ENCODE assay signal across 9 cellular contexts in genomic region chrX:57918750-57919436, GRCh38. TPM values are rescaled to one million over a fixed set of nuclear protein-coding genes. Genes with fewer than 3 reads are reported as not detected.
DNase-seq lines count a peak whose midpoint lies in the region; ATAC-seq and TF ChIP-seq lines count a peak whose summit lies in the region.
"Had no signal": no experiment of that assay in that cellular context is flagged by ENCODE, and none has a peak within 500 bp of the region (broad histone marks: within the 10 kb centered on the region; RNA-seq: fewer than 3 reads in every experiment).

No MANE protein-coding gene starts in this region.

- H3K4me3 Mint-ChIP-seq in T-helper 17 cell, result no peak overlapping the region
- H3K4me3 Mint-ChIP-seq in activated naive CD8-positive, alpha-beta T cell treated with anti-CD3 and anti-CD28 coated beads for 36 hours, result no peak overlapping the region

- H3K4me3 ChIP-seq in left ventricle myocardium inferior (peak overlapping the region; percentile 35), uterus (no peak overlapping the region)

- no peaks in the 10 kb centered on the region for H3K9me3 Mint-ChIP-seq in activated naive CD8-positive, alpha-beta T cell treated with anti-CD3 and anti-CD28 coated beads for 36 hours

- no peaks in the 10 kb centered on the region for H3K27me3 Mint-ChIP-seq in T-helper 17 cell
- no peaks in the 10 kb centered on the region for H3K27me3 Mint-ChIP-seq in activated naive CD8-positive, alpha-beta T cell treated with anti-CD3 and anti-CD28 coated beads for 36 hours

- H3K36me3 ChIP-seq in left ventricle myocardium inferior (no peaks in the 10 kb centered on the region), uterus (no peaks in the 10 kb centered on the region)
- H3K36me3 ChIP-seq: neutrophil had no signal

- peak; percentile 44 for ATAC-seq in HG03159 (IDR thresholded peaks at IDR 0.05; ENCODE audit: unreplicated experiment)
- peak; percentile 46 for ATAC-seq in T-helper 17 cell
- no peak for ATAC-seq in GM21390 (IDR thresholded peaks at IDR 0.05; ENCODE audit: unreplicated experiment)

- TF ChIP-seq CTCF in left ventricle myocardium inferior (IDR thresholded peaks at IDR 0.05; ENCODE audit: borderline replicate concordance) (peak; percentile 60), uterus (IDR thresholded peaks at IDR 0.05) (peak; percentile 23 to 46 (median 45))

- H3K4me1 ChIP-seq in left ventricle myocardium inferior (no peaks in the 10 kb centered on the region), uterus (no peaks in the 10 kb centered on the region)

- H3K9me3 ChIP-seq in T-helper 17 cell (ENCODE audit: control insufficient read depth, low read length, poor library complexity, severe bottlenecking) (no peaks in the 10 kb centered on the region), left ventricle myocardium inferior (replicated peaks) (no peaks in the 10 kb centered on the region), uterus (no peaks in the 10 kb centered on the region)
- H3K9me3 ChIP-seq: neutrophil had no signal

- no peak overlapping the region for H3K27ac Mint-ChIP-seq in T-helper 17 cell
- H3K27ac Mint-ChIP-seq in activated naive CD8-positive, alpha-beta T cell treated with anti-CD3 and anti-CD28 coated beads for 36 hours, result no peak overlapping the region

- H3K27me3 ChIP-seq in left ventricle myocardium inferior (ENCODE audit: low read depth) (no peaks in the 10 kb centered on the region), uterus (no peaks in the 10 kb centered on the region)
- H3K27me3 ChIP-seq: neutrophil had no signal

- DNase-seq in activated CD4-positive, alpha-beta T cell treated with anti-CD3 and anti-CD28 coated beads for 48 hours, result peak; percentile 7
- no peak for DNase-seq in activated CD4-positive, alpha-beta T cell treated with anti-CD3 and anti-CD28 coated beads for 4 hours
- DNase-seq in T-helper 17 cell (peak in 1 of 3 donors; percentile 31), left ventricle myocardium inferior (peak; percentile 22), uterus (peak in 1 of 2 donors; percentile 21)
- no peak for DNase-seq in activated naive CD8-positive, alpha-beta T cell treated with anti-CD3 and anti-CD28 coated beads for 36 hours

- H3K27ac ChIP-seq in left ventricle myocardium inferior (replicated peaks) (no peak overlapping the region), uterus (no peak overlapping the region)
- H3K27ac ChIP-seq: neutrophil had no signal

- peaks cover 2% of the 10 kb centered on the region for H3K4me1 Mint-ChIP-seq in T-helper 17 cell
- no peaks in the 10 kb centered on the region for H3K4me1 Mint-ChIP-seq in activated naive CD8-positive, alpha-beta T cell treated with anti-CD3 and anti-CD28 coated beads for 36 hours

- no peaks in the 10 kb centered on the region for H3K36me3 Mint-ChIP-seq in T-helper 17 cell (ENCODE audit: low read depth)
- H3K36me3 Mint-ChIP-seq in activated naive CD8-positive, alpha-beta T cell treated with anti-CD3 and anti-CD28 coated beads for 36 hours, result no peaks in the 10 kb centered on the region

- intact Hi-C loops in left ventricle myocardium inferior (cut with micrococcal nuclease), result no loop called here
- intact Hi-C loops in uterus (cut with DNase I; ENCODE audit: low total_unique reads), result no loop called here

- TF ChIP-seq POLR2A in uterus (IDR thresholded peaks at IDR 0.05), result no peak

RNA-seq across cellular contexts. Expression of gene ZXDA, which starts 8.6 kb away (rescaled TPM):
- 10 to 100 TPM; 16.9 to 19.2 TPM for total RNA-seq in T-helper 17 cell
- 4.0 TPM for total RNA-seq in left ventricle myocardium inferior
- total RNA-seq in uterus, result 10 to 100 TPM in 2 of 4 donors, 1 to 10 TPM in 2; 4.4 to 19.9 (median 12.1) TPM
- 1 to 10 TPM; 3.7 TPM for total RNA-seq in activated naive CD8-positive, alpha-beta T cell treated with anti-CD3 and anti-CD28 coated beads for 36 hours

Comparison
In these comparisons a context has a peak if more than half of its experiments do, and no peak if none do; other contexts are left out.
1. DNase-seq: peak in activated CD4-positive, alpha-beta T cell treated with anti-CD3 and anti-CD28 coated beads for 48 hours (single experiment) and left ventricle myocardium inferior (single experiment); none in activated CD4-positive, alpha-beta T cell treated with anti-CD3 and anti-CD28 coated beads for 4 hours (0 of 2) and activated naive CD8-positive, alpha-beta T cell treated with anti-CD3 and anti-CD28 coated beads for 36 hours (single experiment).